ENCODE assay signal across 9 cellular contexts in genomic region chr13:27607125-27607524, GRCh38. TPM values are rescaled to one million over a fixed set of nuclear protein-coding genes. Genes with fewer than 3 reads are reported as not detected.
A peak's percentile ranks its signal among the peaks of the same experiment; 100 is the strongest.
DNase-seq lines count a peak whose midpoint lies in the region; ATAC-seq and TF ChIP-seq lines count a peak whose summit lies in the region.
"Had no signal": no experiment of that assay in that cellular context is flagged by ENCODE, and none has a peak within 500 bp of the region (broad histone marks: within the 10 kb centered on the region; RNA-seq: fewer than 3 reads in every experiment).

No MANE protein-coding gene starts in this region.

- H3K36me3 Mint-ChIP-seq in Calu3 (ENCODE audit: insufficient read depth, unreplicated experiment), result no peaks in the 10 kb centered on the region

- no peak overlapping the region for H3K4me3 Mint-ChIP-seq in Calu3 (ENCODE audit: low read depth, unreplicated experiment)

- H3K9me3 Mint-ChIP-seq in Calu3 (ENCODE audit: low read depth, unreplicated experiment), result no peaks in the 10 kb centered on the region

- ATAC-seq in GM18498 (IDR thresholded peaks at IDR 0.05; ENCODE audit: unreplicated experiment) (no peak), HG02588 (IDR thresholded peaks at IDR 0.05; ENCODE audit: unreplicated experiment) (no peak)

- peak; percentile 26 for DNase-seq in Calu3
- peak; percentile 71 for DNase-seq in OCI-M1 (lab: John Stamatoyannopoulos, UW)
- DNase-seq in epithelial cell of prostate (ENCODE audit: low read depth, low spot score), result no peak
- DNase-seq in myocyte (ENCODE audit: low read depth), result peak; percentile 56
- no peak for DNase-seq in head of caudate nucleus
- no peak for DNase-seq in HuH-7 (ENCODE audit: low spot score)
- DNase-seq: NCI-H1105 had no signal

- peaks cover 53% of the 10 kb centered on the region for H3K4me1 Mint-ChIP-seq in Calu3 (ENCODE audit: low read depth, unreplicated experiment)

- H3K27me3 Mint-ChIP-seq in Calu3 (ENCODE audit: unreplicated experiment), result no peaks in the 10 kb centered on the region

- TF ChIP-seq CTCF in Calu3 (IDR thresholded peaks at IDR 0.05; ENCODE audit: unreplicated experiment), result no peak

- CTCF ChIA-PET in Calu3 (lab: Charles Lee), result no interaction called here

- H3K27ac ChIP-seq in epithelial cell of prostate, result peak overlapping the region; percentile 36

- BruUV-seq in Calu3 (replicated peaks; lab: Mats Ljungman, UMichigan), result no TSS peak

- peak overlapping the region; percentile 39 for H3K27ac Mint-ChIP-seq in Calu3 (ENCODE audit: unreplicated experiment)

- intact Hi-C loops in Calu3 (cut with micrococcal nuclease; ENCODE audit: unreplicated experiment) (no loop called here), head of caudate nucleus (cut with DNase I) (no loop called here)

RNA-seq across cellular contexts. Expression of gene LNX2, which starts 13.2 kb away (rescaled TPM):
- total RNA-seq in Calu3 (2022) (11.0 and 13.3 TPM in 2 replicates), myocyte (7.2 and 8.9 TPM in 2 replicates)
- polyA plus RNA-seq in myocyte (2012), result 2.9 TPM

RNA-seq across cellular contexts. Expression of gene POLR1D, which starts 14.6 kb away (rescaled TPM):
- 90.3 and 97.7 TPM in 2 replicates for total RNA-seq in Calu3 (2022)
- total RNA-seq in myocyte, result 93.6 and 112 TPM in 2 replicates
- 74.7 TPM for polyA plus RNA-seq in myocyte (2012)

Comparison
In these comparisons a context has a peak if more than half of its experiments do, and no peak if none do; other contexts are left out.
1. DNase-seq: peak in Calu3 (single experiment), OCI-M1 (single experiment) and myocyte (single experiment); none in epithelial cell of prostate (single experiment), head of caudate nucleus (0 of 42) and HuH-7 (single experiment).